In the genomic region with DNA sequence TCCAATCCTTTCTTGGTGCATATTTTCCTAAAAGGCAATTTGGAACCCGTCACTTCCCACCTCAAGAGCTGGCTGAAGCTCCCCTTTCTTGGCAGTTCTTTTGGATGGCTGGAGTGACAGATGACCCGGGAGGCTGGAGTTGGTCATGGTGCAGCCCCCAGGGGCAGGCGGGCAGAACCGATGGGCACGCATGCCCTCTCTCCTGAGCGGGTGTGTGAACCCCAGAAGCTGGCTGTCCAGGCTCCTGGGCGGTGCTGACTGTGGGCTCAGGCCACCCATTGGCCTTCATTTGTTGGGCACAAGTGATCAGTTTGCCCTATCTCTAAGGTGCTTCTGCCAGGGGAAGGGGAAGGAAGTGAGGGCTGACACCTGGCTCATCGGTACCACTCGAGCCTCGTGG, we compare ENCODE assay signal across 23 cellular contexts.
DNase-seq lines count a peak whose midpoint lies in the region; FAIRE-seq and TF ChIP-seq lines count a peak whose summit lies in the region.
"Had no signal": no experiment of that assay in that cellular context is flagged by ENCODE, and none has a peak within 500 bp of the region (broad histone marks: within the 10 kb centered on the region; RNA-seq: fewer than 3 reads in every experiment).

No MANE protein-coding gene starts in this region.

- TF ChIP-seq CTCF in GM10266 (IDR thresholded peaks at IDR 0.05; ENCODE audit: control insufficient read depth, insufficient read depth, low read depth, missing control alignments) = no peak
- no peak for TF ChIP-seq CTCF in kidney (IDR thresholded peaks at IDR 0.05; ENCODE audit: borderline replicate concordance, extremely low read depth, insufficient read depth)

- peaks cover 4 to 27% (median 16%) of the 10 kb centered on the region in 11 experiments; a peak in 21 of 22 replicates for H3K9me3 ChIP-seq in BLaER1 treated with 17β-estradiol and CSF1 and Interleukin-3, amounts not matched to agents 10 nM and 100 nM (replicated peaks in 1 of 11)
- H3K9me3 ChIP-seq in kidney (ENCODE audit: control insufficient read depth in 1 of 2, low read length in 2 of 2) (no peaks in the 10 kb centered on the region), trophoblast cell (ENCODE audit: insufficient read depth, low read depth, low read length) (peaks cover 9% of the 10 kb centered on the region)
- H3K9me3 ChIP-seq: A549, BE2C, HAP-1 had no signal

- H3K4me2 ChIP-seq in BLaER1 treated with 17β-estradiol and CSF1 and Interleukin-3, amounts not matched to agents 10 nM and 100 nM = peak overlapping the region in 10 of 11 experiments; percentile 59 to 94 (median 88); a peak in 19 of 22 replicates
- H3K4me2 ChIP-seq in trophoblast cell (ENCODE audit: low read length) = no peak overlapping the region
- H3K4me2 ChIP-seq: A549 had no signal

- H3K14ac ChIP-seq in trophoblast cell (ENCODE audit: low read length) = no peak overlapping the region

- peaks cover 37 to 79% (median 67%) of the 10 kb centered on the region in 10 experiments for H3K4me1 ChIP-seq in BLaER1 treated with 17β-estradiol and CSF1 and Interleukin-3, amounts not matched to agents 10 nM and 100 nM
- no peaks in the 10 kb centered on the region for H3K4me1 ChIP-seq in kidney (ENCODE audit: control insufficient read depth in 1 of 2, insufficient read depth in 1 of 2, low read depth in 1 of 2, low read length in 2 of 2)
- H3K4me1 ChIP-seq in trophoblast cell (ENCODE audit: control insufficient read depth in 1 of 2, insufficient read depth in 2 of 2, low read length in 2 of 2) = no peaks in the 10 kb centered on the region
- H3K4me1 ChIP-seq: BE2C, HAP-1 had no signal

- H3K4me3 ChIP-seq in BLaER1 treated with 17β-estradiol and CSF1 and Interleukin-3, amounts not matched to agents 10 nM and 100 nM = peak overlapping the region in 1 of 10 experiments; percentile 44; a peak in 3 of 20 replicates
- H3K4me3 ChIP-seq in kidney (ENCODE audit: low read length in 2 of 2) = no peak overlapping the region
- H3K4me3 ChIP-seq in trophoblast cell (ENCODE audit: low read depth, low read length) = peak overlapping the region; percentile 37
- H3K4me3 ChIP-seq: A549, GM12878, HAP-1 had no signal

- no peak overlapping the region for H2BK12ac ChIP-seq in trophoblast cell (ENCODE audit: low read length)

- no peak overlapping the region for H3K4me3 Mint-ChIP-seq in activated CD4-positive, alpha-beta memory T cell treated with anti-CD3 and anti-CD28 coated beads, Interleukin-2, amount 10 ng/mL, durations not matched to agents 7 days and 5 days
- H3K4me3 Mint-ChIP-seq: CD4-positive, alpha-beta memory T cell; HFFc6 had no signal

- H3K18ac ChIP-seq in trophoblast cell (ENCODE audit: low read length) = no peak overlapping the region

- H3K23ac ChIP-seq in trophoblast cell (ENCODE audit: low read length) = no peak overlapping the region

- CTCF ChIA-PET in activated CD4-positive, alpha-beta memory T cell treated with anti-CD3 and anti-CD28 coated beads, Interleukin-2, amount 10 ng/mL, durations not matched to agents 7 days and 5 days (lab: Charles Lee) = no interaction called here

- no peak overlapping the region for H2BK120ac ChIP-seq in trophoblast cell (ENCODE audit: insufficient read depth, low read length, poor library complexity)

- H4K20me1 ChIP-seq in BLaER1 treated with 17β-estradiol and CSF1 and Interleukin-3, amounts not matched to agents 10 nM and 100 nM = no peaks in the 10 kb centered on the region

- H3K36me3 Mint-ChIP-seq in activated CD4-positive, alpha-beta memory T cell treated with anti-CD3 and anti-CD28 coated beads, Interleukin-2, amount 10 ng/mL, durations not matched to agents 7 days and 5 days (ENCODE audit: low read depth) = no peaks in the 10 kb centered on the region

- H3K4ac ChIP-seq in trophoblast cell (ENCODE audit: low read depth, low read length) = no peak overlapping the region

- peaks cover 0 to 20% (median 0%) of the 10 kb centered on the region in 11 experiments; a peak in 4 of 22 replicates for H3K27me3 ChIP-seq in BLaER1 treated with 17β-estradiol and CSF1 and Interleukin-3, amounts not matched to agents 10 nM and 100 nM
- no peaks in the 10 kb centered on the region for H3K27me3 ChIP-seq in trophoblast cell (ENCODE audit: insufficient read depth, low read length)

- H4K8ac ChIP-seq in trophoblast cell (ENCODE audit: low read depth, low read length) = no peak overlapping the region

- H3K27ac Mint-ChIP-seq in activated CD4-positive, alpha-beta memory T cell treated with anti-CD3 and anti-CD28 coated beads, Interleukin-2, amount 10 ng/mL, durations not matched to agents 7 days and 5 days = no peak overlapping the region
- H3K27ac Mint-ChIP-seq: CD4-positive, alpha-beta memory T cell; HFFc6 had no signal

- H4K12ac ChIP-seq in trophoblast cell (ENCODE audit: low read depth, low read length) = no peak overlapping the region

- POLR2A ChIA-PET in activated CD4-positive, alpha-beta memory T cell treated with anti-CD3 and anti-CD28 coated beads, Interleukin-2, amount 10 ng/mL, durations not matched to agents 7 days and 5 days (lab: Charles Lee) = no interaction called here

- no CpG with 5 or more reads among the region's 10 CpGs for WGBS in trophoblast cell (ENCODE audit: extremely low coverage, insufficient coverage, insufficient read length)

- DNase-seq in GM10266 (ENCODE audit: extremely low spot score) (peak; percentile 5), kidney (peak; percentile 32), trophoblast cell (no peak), SKM-1 treated with dmso at 0.1 percent for 144 hours (lab: John Stamatoyannopoulos, UW; ENCODE audit: unreplicated experiment) (no peak)
- no peak for DNase-seq in activated CD4-positive, alpha-beta memory T cell treated with anti-CD3 and anti-CD28 coated beads, Interleukin-2, amount 10 ng/mL, durations not matched to agents 7 days and 5 days
- no peak for DNase-seq in activated CD4-positive, alpha-beta T cell treated with anti-CD3 and anti-CD28 coated beads for 4 hours
- DNase-seq: 8988T; ACHN; AML-193; BE2C; Calu3; CD4-positive, alpha-beta memory T cell; COR-L47; DMS53; DMS79 treated with DMSO at 0.1 percent for 48 hours; GF-D8; GOT3; HFFc6 had no signal

- FAIRE-seq in kidney (lab: Jason Lieb, UNC) = no peak
- FAIRE-seq: A549, GM12878, H54 had no signal

- H2AK5ac ChIP-seq in trophoblast cell (ENCODE audit: low read length) = no peak overlapping the region

- H3K9me3 Mint-ChIP-seq in activated CD4-positive, alpha-beta memory T cell treated with anti-CD3 and anti-CD28 coated beads, Interleukin-2, amount 10 ng/mL, durations not matched to agents 7 days and 5 days = no peaks in the 10 kb centered on the region
- H3K9me3 Mint-ChIP-seq: HFFc6 had no signal

- H3K9ac ChIP-seq in BLaER1 treated with 17β-estradiol and CSF1 and Interleukin-3, amounts not matched to agents 10 nM and 100 nM = peak overlapping the region in 3 of 11 experiments; percentile 38 to 61 (median 45); a peak in 4 of 22 replicates
- H3K9ac ChIP-seq in kidney (ENCODE audit: low read length in 2 of 2) (no peak overlapping the region), trophoblast cell (ENCODE audit: low read length) (no peak overlapping the region)

- no peaks in the 10 kb centered on the region for H3K4me1 Mint-ChIP-seq in activated CD4-positive, alpha-beta memory T cell treated with anti-CD3 and anti-CD28 coated beads, Interleukin-2, amount 10 ng/mL, durations not matched to agents 7 days and 5 days
- H3K4me1 Mint-ChIP-seq: CD4-positive, alpha-beta memory T cell had no signal

- no peak overlapping the region for H4K91ac ChIP-seq in trophoblast cell (ENCODE audit: low read depth, low read length)

- peaks cover 6% of the 10 kb centered on the region for H3K27me3 Mint-ChIP-seq in activated CD4-positive, alpha-beta memory T cell treated with anti-CD3 and anti-CD28 coated beads, Interleukin-2, amount 10 ng/mL, durations not matched to agents 7 days and 5 days

- no peak overlapping the region for H2AFZ ChIP-seq in trophoblast cell (ENCODE audit: insufficient read depth, low read length, poor library complexity)

- H2BK5ac ChIP-seq in trophoblast cell (ENCODE audit: low read depth, low read length, poor library complexity) = no peak overlapping the region

- no peaks in the 10 kb centered on the region for H3K36me3 ChIP-seq in BLaER1 treated with 17β-estradiol and CSF1 and Interleukin-3, amounts not matched to agents 10 nM and 100 nM
- no peaks in the 10 kb centered on the region for H3K36me3 ChIP-seq in kidney (ENCODE audit: control insufficient read depth in 1 of 2, insufficient read depth in 2 of 2, low read length in 2 of 2)
- no peaks in the 10 kb centered on the region for H3K36me3 ChIP-seq in trophoblast cell (ENCODE audit: control insufficient read depth in 1 of 2, insufficient read depth in 2 of 2, low read length in 2 of 2)
- H3K36me3 ChIP-seq: BE2C, HAP-1 had no signal

- no peaks in the 10 kb centered on the region for H3K79me1 ChIP-seq in trophoblast cell (ENCODE audit: low read length)

- H3K79me2 ChIP-seq in trophoblast cell (ENCODE audit: control insufficient read depth, insufficient read depth, low read length, poor library complexity) = no peaks in the 10 kb centered on the region

- intact Hi-C loops in kidney (cut with DNase I) = no loop called here

- peak overlapping the region in 6 of 11 experiments; percentile 44 to 75 (median 58); a peak in 10 of 22 replicates for H3K27ac ChIP-seq in BLaER1 treated with 17β-estradiol and CSF1 and Interleukin-3, amounts not matched to agents 10 nM and 100 nM
- H3K27ac ChIP-seq in kidney (ENCODE audit: low read depth in 2 of 2, low read length in 2 of 2) (no peak overlapping the region), trophoblast cell (ENCODE audit: low read depth, low read length) (no peak overlapping the region)

Comparison
In these comparisons a context has a peak if more than half of its experiments do, and no peak if none do; other contexts are left out.
1. H3K27ac ChIP-seq: peak in BLaER1 treated with 17β-estradiol and CSF1 and Interleukin-3, amounts not matched to agents 10 nM and 100 nM (6 of 11); none in kidney (0 of 2) and trophoblast cell (single experiment).
2. DNase-seq: peak in GM10266 (single experiment) and kidney (single experiment); none in trophoblast cell (0 of 2), activated CD4-positive, alpha-beta memory T cell treated with anti-CD3 and anti-CD28 coated beads, Interleukin-2, amount 10 ng/mL, durations not matched to agents 7 days and 5 days (single experiment), activated CD4-positive, alpha-beta T cell treated with anti-CD3 and anti-CD28 coated beads for 4 hours (0 of 2) and SKM-1 treated with dmso at 0.1 percent for 144 hours (single experiment).